14 cellular contexts compared by ENCODE assay signal in the genomic region with DNA sequence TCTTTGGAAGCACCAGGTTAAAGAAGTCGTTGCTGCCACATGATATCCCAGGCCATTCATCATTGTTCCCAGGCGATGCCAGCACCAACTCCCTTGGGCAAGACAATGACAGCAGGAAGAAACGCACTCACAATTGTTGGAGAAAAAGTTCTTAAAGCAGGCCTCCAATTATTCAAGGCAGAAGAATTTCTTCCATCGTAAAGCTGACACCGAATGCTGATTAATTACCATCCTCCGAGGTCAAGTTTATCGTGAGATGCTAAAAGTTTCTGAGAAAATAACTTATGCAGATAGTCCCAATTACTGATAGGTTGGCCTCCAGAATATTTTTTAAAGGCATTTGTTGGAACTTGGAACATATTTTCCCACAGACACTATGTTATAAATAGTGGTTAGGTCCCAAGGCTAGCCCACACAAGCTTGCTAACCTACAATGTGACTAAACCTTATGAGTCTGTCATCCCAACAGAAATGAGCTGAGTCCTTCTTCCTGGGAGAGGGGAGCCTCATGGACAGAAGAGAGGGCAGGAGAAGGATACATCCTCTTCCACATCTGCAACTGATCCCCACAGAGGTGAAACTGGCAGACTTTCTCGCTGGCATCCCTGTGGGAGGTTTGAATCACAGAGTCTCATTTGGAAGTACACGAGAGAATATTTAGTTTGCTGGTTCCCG.
"Had no signal": no experiment of that assay in that cellular context is flagged by ENCODE, and none has a peak within 500 bp of the region (broad histone marks: within the 10 kb centered on the region; RNA-seq: fewer than 3 reads in every experiment).

No MANE protein-coding gene starts in this region.

- H3K36me3 ChIP-seq: ascending aorta, left lung, thyroid gland had no signal

- H3K9me3 ChIP-seq: thyroid gland had no signal

- DNase-seq: activated naive CD4-positive, alpha-beta T cell treated with anti-CD3 and anti-CD28 coated beads for 36 hours; dermis blood vessel endothelial cell; effector memory CD8-positive, alpha-beta T cell; left lung; mammary epithelial cell; mucosa of descending colon; naive thymus-derived CD4-positive, alpha-beta T cell; thyroid gland had no signal

- ATAC-seq: activated CD4-positive, CD25-positive, alpha-beta regulatory T cell treated with anti-CD3 and anti-CD28 coated beads, Interleukin-2, amount 50 U/mL, for 24 hours; activated T-helper 17 cell treated with anti-CD3 and anti-CD28 coated beads, Interleukin-2, amount 50 U/mL, for 72 hours; effector memory CD8-positive, alpha-beta T cell; left lung; mucosa of descending colon; naive thymus-derived CD4-positive, alpha-beta T cell; stimulated activated effector memory CD8-positive, alpha-beta T cell treated with anti-CD3 and anti-CD28 coated beads, Interleukin-12 subunit alpha, Interleukin-12 subunit beta, amount 100 ng/mL, for 72 hours had no signal

- H3K27ac ChIP-seq: ascending aorta, epithelial cell of prostate, left lung, parathyroid adenoma, thyroid gland had no signal

- H2AFZ ChIP-seq: parathyroid adenoma had no signal

- H3K4me3 ChIP-seq: ascending aorta, left lung, mucosa of descending colon, thyroid gland had no signal

- H3K9ac ChIP-seq: parathyroid adenoma had no signal

- H3K27me3 ChIP-seq: ascending aorta, thyroid gland had no signal

- H3K4me1 ChIP-seq: ascending aorta, left lung, parathyroid adenoma had no signal
